Comparison of ENCODE assay signal across 20 cellular contexts in genomic region chr5:80798166-80798565, GRCh38.
DNase-seq lines count a peak whose midpoint lies in the region; ATAC-seq, FAIRE-seq and TF ChIP-seq lines count a peak whose summit lies in the region.
"Had no signal": no experiment of that assay in that cellular context is flagged by ENCODE, and none has a peak within 500 bp of the region (broad histone marks: within the 10 kb centered on the region; RNA-seq: fewer than 3 reads in every experiment).

No MANE protein-coding gene starts in this region.

- SMC1A ChIA-PET in GM12878 (lab: Charles Lee; ENCODE audit: uncharacterized antibody, unreplicated experiment), result interaction anchor here (1.0 to 1.8 kb wide), 4 partner anchors 10 to 90 kb away, joined by 3 to 4 read pairs (median 4); no protein-coding TSS in a partner anchor

- H3K9me3 ChIP-seq in Karpas-422 (ENCODE audit: low read length), result no peaks in the 10 kb centered on the region
- H3K9me3 ChIP-seq in GM12878 (replicated peaks; ENCODE audit: control insufficient read depth, insufficient read depth, low read length), result no peaks in the 10 kb centered on the region
- no peaks in the 10 kb centered on the region for H3K9me3 ChIP-seq in left lung
- H3K9me3 ChIP-seq in osteoblast (ENCODE audit: low read depth, low read length), result no peaks in the 10 kb centered on the region
- H3K9me3 ChIP-seq: BE2C, HAP-1 had no signal

- in situ Hi-C loops in GM12878 (cut with MboI), result no loop called here

- TF ChIP-seq POLR2A in GM12878 (IDR thresholded peaks at IDR 0.05; ENCODE audit: low read depth, low read length), result no peak

- no peak for TF ChIP-seq RAD21 in GM12878 (IDR thresholded peaks at IDR 0.05; ENCODE audit: insufficient read depth, low read depth, low read length)

- peaks cover 11% of the 10 kb centered on the region; the same call in 1 of the 2 replicates for H3K36me3 ChIP-seq in Karpas-422 (ENCODE audit: insufficient read depth, low read length)
- peaks cover 0 to 1% of the 10 kb centered on the region in 2 experiments; a peak in 1 of 4 replicates for H3K36me3 ChIP-seq in GM12878 (ENCODE audit: control insufficient read depth in 2 of 2, insufficient read depth in 2 of 2, low read length in 1 of 2)
- peaks cover 0 to 45% of the 10 kb centered on the region in 2 donors for H3K36me3 ChIP-seq in left lung
- peaks cover 19% of the 10 kb centered on the region for H3K36me3 ChIP-seq in osteoblast (ENCODE audit: insufficient read depth, low read length)

- 92% methylated on average over 1 of the region's 1 CpG for WGBS in GM12878 (ENCODE audit: insufficient coverage, insufficient replicate concordance, low lambda C conversion rate, missing lambda C conversion rate)

- peaks cover 19% of the 10 kb centered on the region for H3K4me1 ChIP-seq in Karpas-422 (ENCODE audit: low read length)
- peaks cover 7% of the 10 kb centered on the region for H3K4me1 ChIP-seq in GM12878 (ENCODE audit: control insufficient read depth, insufficient read depth, low read length)
- no peaks in the 10 kb centered on the region for H3K4me1 ChIP-seq in left lung
- no peaks in the 10 kb centered on the region for H3K4me1 ChIP-seq in osteoblast (ENCODE audit: insufficient read depth, low read length)
- H3K4me1 ChIP-seq: BE2C had no signal

- H2AFZ ChIP-seq in Karpas-422 (ENCODE audit: low read length) (no peak overlapping the region), GM12878 (ENCODE audit: control insufficient read depth, low read depth, low read length) (no peak overlapping the region), osteoblast (ENCODE audit: low read length) (no peak overlapping the region)

- POLR2A ChIA-PET in GM12878 (lab: Charles Lee), result no interaction called here

- intact Hi-C loops in GM12878 (cut with micrococcal nuclease; ENCODE audit: unreplicated experiment), result no loop called here
- intact Hi-C loops in left lung (cut with DNase I), result no loop called here

- H3K27me3 ChIP-seq in Karpas-422 (ENCODE audit: low read length) (no peaks in the 10 kb centered on the region), GM12878 (replicated peaks in 1 of 2; ENCODE audit: control insufficient read depth in 2 of 2, insufficient read depth in 2 of 2, low read length in 1 of 2) (no peaks in the 10 kb centered on the region), left lung (no peaks in the 10 kb centered on the region), osteoblast (ENCODE audit: insufficient read depth, low read length) (no peaks in the 10 kb centered on the region)
- H3K27me3 ChIP-seq: BE2C had no signal

- H3K4me3 ChIP-seq in Karpas-422 (ENCODE audit: low read length), result no peak overlapping the region
- no peak overlapping the region for H3K4me3 ChIP-seq in GM12878
- no peak overlapping the region for H3K4me3 ChIP-seq in left lung
- H3K4me3 ChIP-seq in osteoblast (ENCODE audit: insufficient read depth, low read length), result no peak overlapping the region
- H3K4me3 ChIP-seq: HAP-1, K562 had no signal

- no peaks in the 10 kb centered on the region for H3K9me2 ChIP-seq in Karpas-422 (replicated peaks; ENCODE audit: insufficient read depth, low read length)

- CTCF ChIA-PET in GM12878 (lab: Yijun Ruan, JAX), result interaction anchor here (0.9 to 1.2 kb wide), 2 partner anchors 11 to 501 kb away, joined by 3 read pairs; no protein-coding TSS in a partner anchor

- DNase-seq in D721Med (ENCODE audit: insufficient read length, low spot score), result no peak
- DNase-seq in Karpas-422, result no peak
- DNase-seq in GM12878 (ENCODE audit: low read depth, low spot score), result no peak
- DNase-seq in left lung, result no peak
- DNase-seq in NOMO-1 treated with DMSO at 0.1 percent for 48 hours (lab: John Stamatoyannopoulos, UW; ENCODE audit: unreplicated experiment), result no peak
- no peak for DNase-seq in osteoblast (ENCODE audit: insufficient read length, low spot score, missing footprints)
- DNase-seq: ACHN; BE2C; C1 segment of cervical spinal cord; CD4-positive, CD25-positive, alpha-beta regulatory T cell; CD8-positive, alpha-beta memory T cell; COR-L47; IMR-90 had no signal

- FAIRE-seq in D721Med (lab: Jason Lieb, UNC), result peak; percentile 35
- FAIRE-seq in GM12878 (lab: Jason Lieb, UNC), result no peak
- FAIRE-seq: A204.1, G401.6, K562 had no signal

- no peak for ATAC-seq in GM12878
- peak; percentile 54 for ATAC-seq in left lung
- no peak for ATAC-seq in GM18511 (IDR thresholded peaks at IDR 0.05; ENCODE audit: unreplicated experiment)
- no peak for ATAC-seq in HG03280 (IDR thresholded peaks at IDR 0.05; ENCODE audit: unreplicated experiment)
- ATAC-seq: K562 had no signal

- TF ChIP-seq EP300 in GM12878 (IDR thresholded peaks at IDR 0.05; ENCODE audit: borderline replicate concordance in 1 of 2, control insufficient read depth in 1 of 2, low read depth in 2 of 2, low read length in 2 of 2), result no peak

- no peaks in the 10 kb centered on the region for H3K79me2 ChIP-seq in Karpas-422 (ENCODE audit: low read length)
- no peaks in the 10 kb centered on the region for H3K79me2 ChIP-seq in GM12878 (ENCODE audit: control insufficient read depth, insufficient read depth, low read length)
- H3K79me2 ChIP-seq in osteoblast (ENCODE audit: insufficient read depth, low read length), result no peaks in the 10 kb centered on the region

- no peak overlapping the region for H3K4me2 ChIP-seq in Karpas-422 (ENCODE audit: low read depth, low read length, poor library complexity, severe bottlenecking)
- no peak overlapping the region for H3K4me2 ChIP-seq in GM12878 (ENCODE audit: control insufficient read depth, insufficient read depth)
- no peak overlapping the region for H3K4me2 ChIP-seq in osteoblast (ENCODE audit: insufficient read depth, low read length)

- RAD21 ChIA-PET in GM12878 (lab: Charles Lee; ENCODE audit: unreplicated experiment), result no interaction called here

- TF ChIP-seq CTCF in D721Med (IDR thresholded peaks at IDR 0.05; ENCODE audit: insufficient read depth, missing control alignments) (no peak), GM12878 (IDR thresholded peaks at IDR 0.05 in 2 of 3, conservative IDR thresholded peaks at IDR 0.05 in 1 of 3; ENCODE audit: control insufficient read depth in 2 of 3, extremely low read depth in 1 of 3, insufficient read depth in 1 of 3, low read depth in 3 of 3, low read length in 3 of 3) (no peak), left lung (IDR thresholded peaks at IDR 0.05) (no peak), osteoblast (IDR thresholded peaks at IDR 0.05; ENCODE audit: extremely low read depth, low read depth, low read length) (no peak)

- no TSS peak for BruUV-seq in GM12878 (replicated peaks; lab: Mats Ljungman, UMichigan)

- H4K20me1 ChIP-seq in Karpas-422 (ENCODE audit: insufficient read depth, low read depth, low read length), result no peaks in the 10 kb centered on the region
- H4K20me1 ChIP-seq in GM12878 (ENCODE audit: control insufficient read depth, insufficient read depth), result no peaks in the 10 kb centered on the region
- H4K20me1 ChIP-seq in osteoblast (ENCODE audit: insufficient read depth, low read length), result no peaks in the 10 kb centered on the region

- H3K9ac ChIP-seq in Karpas-422 (ENCODE audit: low read length) (no peak overlapping the region), GM12878 (ENCODE audit: control insufficient read depth, insufficient read depth, low read length) (no peak overlapping the region)

- H3K27ac ChIP-seq in Karpas-422 (ENCODE audit: low read length) (0 out of 2 replicates have a peak overlapping the region, but pooled peaks have one; percentile 2), GM12878 (ENCODE audit: control insufficient read depth, insufficient read depth) (peak overlapping the region; percentile 8; the same call in 1 of the 2 replicates), left lung (no peak overlapping the region), osteoblast (ENCODE audit: low read depth, low read length) (no peak overlapping the region)
- H3K27ac ChIP-seq: HL-60 had no signal

TF ChIP-seq in GM12878, 131 proteins besides CTCF, POLR2A, EP300 and RAD21 (continues in another document):
- TF ChIP-seq ZBED1 (IDR thresholded peaks at IDR 0.05; ENCODE audit: borderline replicate concordance) (no peak), DPF2 (IDR thresholded peaks at IDR 0.05) (no peak), IRF3 (IDR thresholded peaks at IDR 0.05) (no peak), TBL1XR1 (IDR thresholded peaks at IDR 0.05; ENCODE audit: low read depth, low read length) (no peak), TCF3 (IDR thresholded peaks at IDR 0.05; ENCODE audit: borderline replicate concordance, insufficient read depth, low read depth, low read length) (no peak), NR2F1 (conservative IDR thresholded peaks at IDR 0.05) (no peak), GATAD2B (conservative IDR thresholded peaks at IDR 0.05; ENCODE audit: low read depth) (no peak), HDAC2 (IDR thresholded peaks at IDR 0.05) (no peak)
- TF ChIP-seq, protein P1, sequence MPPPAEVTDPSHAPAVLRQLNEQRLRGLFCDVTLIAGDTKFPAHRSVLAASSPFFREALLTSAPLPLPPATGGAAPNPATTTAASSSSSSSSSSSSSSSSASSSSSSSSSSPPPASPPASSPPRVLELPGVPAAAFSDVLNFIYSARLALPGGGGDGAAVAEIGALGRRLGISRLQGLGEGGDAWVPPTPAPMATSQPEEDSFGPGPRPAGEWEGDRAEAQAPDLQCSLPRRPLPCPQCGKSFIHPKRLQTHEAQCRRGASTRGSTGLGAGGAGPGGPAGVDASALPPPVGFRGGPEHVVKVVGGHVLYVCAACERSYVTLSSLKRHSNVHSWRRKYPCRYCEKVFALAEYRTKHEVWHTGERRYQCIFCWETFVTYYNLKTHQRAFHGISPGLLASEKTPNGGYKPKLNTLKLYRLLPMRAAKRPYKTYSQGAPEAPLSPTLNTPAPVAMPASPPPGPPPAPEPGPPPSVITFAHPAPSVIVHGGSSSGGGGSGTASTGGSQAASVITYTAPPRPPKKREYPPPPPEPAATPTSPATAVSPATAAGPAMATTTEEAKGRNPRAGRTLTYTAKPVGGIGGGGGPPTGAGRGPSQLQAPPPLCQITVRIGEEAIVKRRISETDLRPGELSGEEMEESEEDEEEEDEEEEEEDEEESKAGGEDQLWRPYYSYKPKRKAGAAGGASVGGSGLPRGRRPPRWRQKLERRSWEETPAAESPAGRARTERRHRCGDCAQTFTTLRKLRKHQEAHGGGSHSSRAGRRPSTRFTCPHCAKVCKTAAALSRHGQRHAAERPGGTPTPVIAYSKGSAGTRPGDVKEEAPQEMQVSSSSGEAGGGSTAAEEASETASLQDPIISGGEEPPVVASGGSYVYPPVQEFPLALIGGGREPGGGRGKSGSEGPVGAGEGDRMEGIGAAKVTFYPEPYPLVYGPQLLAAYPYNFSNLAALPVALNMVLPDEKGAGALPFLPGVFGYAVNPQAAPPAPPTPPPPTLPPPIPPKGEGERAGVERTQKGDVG (CRISPR knock-in tag; IDR thresholded peaks at IDR 0.05), result no peak

Comparison
In these comparisons a context has a peak if more than half of its experiments do, and no peak if none do; other contexts are left out.
1. H3K27ac ChIP-seq: peak in Karpas-422 (single experiment) and GM12878 (single experiment); none in left lung (0 of 2) and osteoblast (single experiment).